9 cellular contexts compared by ENCODE assay signal in genomic region chr19:19662344-19662743, GRCh38. TPM values are rescaled to one million over a fixed set of nuclear protein-coding genes. Genes with fewer than 3 reads are reported as not detected.
A peak's percentile ranks its signal among the peaks of the same experiment; 100 is the strongest.
DNase-seq lines count a peak whose midpoint lies in the region; ATAC-seq and TF ChIP-seq lines count a peak whose summit lies in the region.
"Had no signal": no experiment of that assay in that cellular context is flagged by ENCODE, and none has a peak within 500 bp of the region (broad histone marks: within the 10 kb centered on the region; RNA-seq: fewer than 3 reads in every experiment).

No MANE protein-coding gene starts in this region.

- no peaks in the 10 kb centered on the region for H3K27me3 Mint-ChIP-seq in activated T-cell treated with anti-CD3 and anti-CD28 coated beads, Interleukin-2, amount 50 U/mL, for 24 hours

- no peak for TF ChIP-seq POLR2A in tibial nerve (IDR thresholded peaks at IDR 0.05)

- DNase-seq in activated T-cell treated with anti-CD3 and anti-CD28 coated beads, Interleukin-2, amount 50 U/mL, for 24 hours: no peak
- no peak for DNase-seq in activated T-cell treated with anti-CD3 and anti-CD28 coated beads for 4 hours
- no peak for DNase-seq in adipocyte (ENCODE audit: low read depth)
- peak in 1 of 2 donors; percentile 8 for DNase-seq in left lung
- DNase-seq in tibial nerve (ENCODE audit: low spot score in 2 of 2): no peak
- DNase-seq in DMS79 (lab: John Stamatoyannopoulos, UW): no peak

- H3K4me3 ChIP-seq in adipocyte (ENCODE audit: low read length) (peak overlapping the region; percentile 94), left lung (peak overlapping the region; percentile 95 to 96), tibial nerve (peak overlapping the region in 3 of 4 donors; percentile 82 to 95 (median 91))

- H3K4me1 Mint-ChIP-seq in activated T-cell treated with anti-CD3 and anti-CD28 coated beads, Interleukin-2, amount 50 U/mL, for 24 hours (ENCODE audit: low read depth): peaks cover 29% of the 10 kb centered on the region

- H3K4me1 ChIP-seq in adipocyte (ENCODE audit: control insufficient read depth, insufficient read depth, low read length) (peaks cover 18% of the 10 kb centered on the region), left lung (peaks cover 12 to 31% of the 10 kb centered on the region in 2 donors), tibial nerve (peaks cover 0 to 33% (median 19%) of the 10 kb centered on the region in 4 donors)

- TF ChIP-seq EP300 in tibial nerve (IDR thresholded peaks at IDR 0.05): no peak

- TF ChIP-seq CTCF in left lung (IDR thresholded peaks at IDR 0.05): no peak
- no peak for TF ChIP-seq CTCF in tibial nerve (IDR thresholded peaks at IDR 0.05)

- peak overlapping the region; percentile 95 for H3K4me3 Mint-ChIP-seq in activated T-cell treated with anti-CD3 and anti-CD28 coated beads, Interleukin-2, amount 50 U/mL, for 24 hours

- peak overlapping the region in 1 of 2 donors; percentile 45 for H3K27ac ChIP-seq in left lung
- peak overlapping the region in 1 of 4 donors; percentile 95 for H3K27ac ChIP-seq in tibial nerve

- H3K27ac Mint-ChIP-seq in activated T-cell treated with anti-CD3 and anti-CD28 coated beads, Interleukin-2, amount 50 U/mL, for 24 hours: peak overlapping the region; percentile 97

- H3K9me3 Mint-ChIP-seq in activated T-cell treated with anti-CD3 and anti-CD28 coated beads, Interleukin-2, amount 50 U/mL, for 24 hours: no peaks in the 10 kb centered on the region

- H3K36me3 ChIP-seq in adipocyte (ENCODE audit: control insufficient read depth, insufficient read depth, low read length, severe bottlenecking): peaks cover 23% of the 10 kb centered on the region
- H3K36me3 ChIP-seq in left lung: peaks cover 0 to 27% of the 10 kb centered on the region in 2 donors
- peaks cover 0 to 37% (median 12%) of the 10 kb centered on the region in 3 donors for H3K36me3 ChIP-seq in tibial nerve

- H3K36me3 Mint-ChIP-seq in activated T-cell treated with anti-CD3 and anti-CD28 coated beads, Interleukin-2, amount 50 U/mL, for 24 hours (ENCODE audit: low read depth): peaks cover 59% of the 10 kb centered on the region

- no peaks in the 10 kb centered on the region for H3K9me3 ChIP-seq in adipocyte (ENCODE audit: control insufficient read depth, low read length)
- no peaks in the 10 kb centered on the region for H3K9me3 ChIP-seq in left lung
- no peaks in the 10 kb centered on the region for H3K9me3 ChIP-seq in tibial nerve
- H3K9me3 ChIP-seq: mucosa of descending colon had no signal

- H3K9ac ChIP-seq in adipocyte (ENCODE audit: low read length): peak overlapping the region; percentile 99

- WGBS in tibial nerve, 2 donors: 72 to 79% methylated on average over 8 of the region's 8 CpGs

- ATAC-seq in left lung: no peak
- no peak for ATAC-seq in GM18511 (IDR thresholded peaks at IDR 0.05; ENCODE audit: unreplicated experiment)
- no peak for ATAC-seq in GM19023 (IDR thresholded peaks at IDR 0.05; ENCODE audit: unreplicated experiment)

- H3K27me3 ChIP-seq in adipocyte (replicated peaks; ENCODE audit: control insufficient read depth, insufficient read depth, low read length) (no peaks in the 10 kb centered on the region), left lung (no peaks in the 10 kb centered on the region), tibial nerve (no peaks in the 10 kb centered on the region)

- intact Hi-C loops in left lung (cut with DNase I): no loop called here

RNA-seq across cellular contexts. Expression of gene ATP13A1, which starts 1.1 kb away (rescaled TPM):
- 10 to 100 TPM; 51.2 to 74.8 TPM for total RNA-seq in left lung
- 100 to 1,000 TPM; 312 to 705 (median 344) TPM for total RNA-seq in tibial nerve

RNA-seq across cellular contexts. Expression of gene ZNF101, which starts 6.3 kb away (rescaled TPM):
- total RNA-seq in left lung (10 to 100 TPM in 1 of 2 donors, 1 to 10 TPM in 1; 9.7 to 13.6 TPM), tibial nerve (10 to 100 TPM in 2 of 4 donors, 1 to 10 TPM in 2; 4.0 to 12.0 (median 10.5) TPM)

RNA-seq across cellular contexts. Expression of gene GMIP, which starts 18.9 kb away (rescaled TPM):
- total RNA-seq in left lung (10 to 100 TPM; 21.5 to 57.2 TPM), tibial nerve (10 to 100 TPM in 3 of 4 donors, 1 to 10 TPM in 1; 8.8 to 35.1 (median 15.6) TPM)

RNA-seq across cellular contexts. Expression of gene LPAR2, which starts 34.3 kb away (rescaled TPM):
- 10 to 100 TPM; 16.1 to 36.2 TPM for total RNA-seq in left lung
- total RNA-seq in tibial nerve: 1 to 10 TPM in 3 of 4 donors, under 1 TPM in 1; 0.39 to 3.0 (median 1.8) TPM

RNA-seq across cellular contexts. Expression of gene PBX4, which starts 43.9 kb away (rescaled TPM):
- total RNA-seq in left lung (1 to 10 TPM; 1.8 to 3.4 TPM), tibial nerve (10 to 100 TPM in 2 of 4 donors, 1 to 10 TPM in 2; 3.7 to 11.8 (median 8.1) TPM)

Comparison
In these comparisons a context has a peak if more than half of its experiments do, and no peak if none do; other contexts are left out.
1. RNA of gene ATP13A1, which starts 1.1 kb away (total RNA-seq): 312 to 705 TPM in tibial nerve; 51.2 to 74.8 TPM in left lung; every median in the first group is over 4 times any median in the second.
2. Peak in every context shown above with its lines, with median percentiles within 50 percentile points of each other: H3K4me3 ChIP-seq.